ENCODE assay signal across 3 cellular contexts in genomic region chr7:43843276-43843675, GRCh38.
"Had no signal": no experiment of that assay in that cellular context is flagged by ENCODE, and none has a peak within 500 bp of the region (broad histone marks: within the 10 kb centered on the region; RNA-seq: fewer than 3 reads in every experiment).

No MANE protein-coding gene starts in this region.

- DNase-seq: GDM1, GF-D8 had no signal

- H3K4me3 ChIP-seq: GM12878 had no signal

- ATAC-seq: GM12878 had no signal
